23 cellular contexts compared by ENCODE assay signal in the genomic region with DNA sequence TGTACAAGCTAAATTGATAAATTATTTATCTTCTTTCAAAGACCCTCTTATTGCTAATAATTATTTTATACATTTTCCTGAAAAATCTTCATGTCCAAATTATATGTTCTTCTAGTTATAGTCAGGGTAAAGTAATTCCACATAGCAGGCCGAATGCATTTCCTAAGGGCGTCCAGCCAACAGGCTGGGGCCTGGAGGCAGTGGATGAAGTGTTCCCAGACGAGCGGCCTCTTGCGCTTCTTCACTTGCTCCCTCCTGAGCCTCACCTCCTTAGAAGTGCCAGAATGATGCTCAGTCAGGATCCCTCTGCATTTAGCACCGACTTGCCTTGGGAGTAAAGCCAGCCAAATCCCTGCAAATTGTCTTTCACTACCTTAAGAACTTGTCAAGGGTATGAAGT. TPM values are rescaled to one million over a fixed set of nuclear protein-coding genes. Genes with fewer than 3 reads are reported as not detected.
DNase-seq lines count a peak whose midpoint lies in the region; ATAC-seq and TF ChIP-seq lines count a peak whose summit lies in the region.
"Had no signal": no experiment of that assay in that cellular context is flagged by ENCODE, and none has a peak within 500 bp of the region (broad histone marks: within the 10 kb centered on the region; RNA-seq: fewer than 3 reads in every experiment).

No MANE protein-coding gene starts in this region.

- TF ChIP-seq CTCF in fibroblast of lung (conservative IDR thresholded peaks at IDR 0.05 in 1 of 2, IDR thresholded peaks at IDR 0.05 in 1 of 2; ENCODE audit: low read depth in 1 of 2, low read length in 2 of 2) (no peak), mesothelial cell of epicardium (IDR thresholded peaks at IDR 0.05; ENCODE audit: unreplicated experiment) (no peak), thoracic aorta (IDR thresholded peaks at IDR 0.05) (no peak)

- H3K4me3 Mint-ChIP-seq in mesothelial cell of epicardium (peak overlapping the region; percentile 72), T-cell (no peak overlapping the region)
- H3K4me3 Mint-ChIP-seq: activated CD4-positive, alpha-beta memory T cell treated with anti-CD3 and anti-CD28 coated beads, Interleukin-2, amount 10 ng/mL, durations not matched to agents 7 days and 5 days; activated naive CD4-positive, alpha-beta T cell treated with anti-CD3 and anti-CD28 coated beads for 36 hours; natural killer cell treated with Interleukin-12 subunit alpha and Interleukin-12 subunit beta and Interleukin-15 and Interleukin-18, amount 100 ng/mL, for 72 hours; stimulated activated memory B cell treated with anti-CD40 and anti-IgM and Interleukin-4, amounts not matched to agents 10 μg/mL and 1 μg/mL and 100 μg/mL, for 72 hours had no signal

- no peak overlapping the region for H2AFZ ChIP-seq in GM23248
- no peak overlapping the region for H2AFZ ChIP-seq in fibroblast of lung (ENCODE audit: low read length)

- H3F3A ChIP-seq in GM23248 (ENCODE audit: insufficient read depth): peaks cover 18% of the 10 kb centered on the region; the same call in 1 of the 2 replicates

- in situ Hi-C loops in GM23248 (cut with MboI): no loop called here

- ATAC-seq in thoracic aorta (ENCODE audit: insufficient number of reproducible peaks, low FRiP score, low read depth) (no peak), T-cell (replicated peaks in 1 of 4) (no peak), GM18873 (IDR thresholded peaks at IDR 0.05; ENCODE audit: low FRiP score, unreplicated experiment) (no peak)
- ATAC-seq: GM12878; natural killer cell treated with Interleukin-12 subunit alpha and Interleukin-12 subunit beta and Interleukin-15 and Interleukin-18, amount 100 ng/mL, for 72 hours; stimulated activated memory B cell treated with anti-CD40 and anti-IgM and Interleukin-4, amounts not matched to agents 10 μg/mL and 1 μg/mL and 100 μg/mL, for 72 hours had no signal

- H3K9ac ChIP-seq in GM23248 (no peak overlapping the region), fibroblast of lung (ENCODE audit: insufficient read depth, low read length) (no peak overlapping the region)

- H3K4me1 ChIP-seq in GM23248 (ENCODE audit: insufficient read depth): peaks cover 36% of the 10 kb centered on the region
- H3K4me1 ChIP-seq in fibroblast of lung (ENCODE audit: control insufficient read depth, extremely low read depth, insufficient read depth, low read length): peaks cover 12% of the 10 kb centered on the region
- H3K4me1 ChIP-seq in thoracic aorta (ENCODE audit: control insufficient read depth in 1 of 2, low read depth in 2 of 2): peaks cover 0 to 30% of the 10 kb centered on the region in 2 donors

- 32 to 33% methylated on average over 6 of the region's 6 CpGs for WGBS in GM23248 (ENCODE audit: low coverage in 1 of 2, low lambda C conversion rate in 2 of 2, missing lambda C conversion rate in 2 of 2), 2 experiments

- H3K27me3 Mint-ChIP-seq in mesothelial cell of epicardium (ENCODE audit: low read depth) (no peaks in the 10 kb centered on the region), T-cell (peaks cover 0 to 2% of the 10 kb centered on the region in 2 donors)
- H3K27me3 Mint-ChIP-seq: natural killer cell treated with Interleukin-12 subunit alpha and Interleukin-12 subunit beta and Interleukin-15 and Interleukin-18, amount 100 ng/mL, for 72 hours; stimulated activated memory B cell treated with anti-CD40 and anti-IgM and Interleukin-4, amounts not matched to agents 10 μg/mL and 1 μg/mL and 100 μg/mL, for 72 hours had no signal

- H3K27ac Mint-ChIP-seq in mesothelial cell of epicardium (no peak overlapping the region), T-cell (no peak overlapping the region)
- H3K27ac Mint-ChIP-seq: activated CD4-positive, alpha-beta memory T cell treated with anti-CD3 and anti-CD28 coated beads, Interleukin-2, amount 10 ng/mL, durations not matched to agents 7 days and 5 days; activated naive CD4-positive, alpha-beta T cell treated with anti-CD3 and anti-CD28 coated beads for 36 hours; natural killer cell treated with Interleukin-12 subunit alpha and Interleukin-12 subunit beta and Interleukin-15 and Interleukin-18, amount 100 ng/mL, for 72 hours; stimulated activated memory B cell treated with anti-CD40 and anti-IgM and Interleukin-4, amounts not matched to agents 10 μg/mL and 1 μg/mL and 100 μg/mL, for 72 hours had no signal

- no peaks in the 10 kb centered on the region for H4K20me1 ChIP-seq in GM23248 (ENCODE audit: insufficient read depth)
- H4K20me1 ChIP-seq in fibroblast of lung (ENCODE audit: control insufficient read depth, extremely low read depth, insufficient read depth, low read length): no peaks in the 10 kb centered on the region

- H3K27ac ChIP-seq in GM23248: 0 out of 2 replicates have a peak overlapping the region, but pooled peaks have one; percentile 0
- no peak overlapping the region for H3K27ac ChIP-seq in fibroblast of lung (ENCODE audit: insufficient read depth, low read length)
- H3K27ac ChIP-seq in thoracic aorta: no peak overlapping the region
- H3K27ac ChIP-seq: ascending aorta had no signal

- no peaks in the 10 kb centered on the region for H3K9me3 Mint-ChIP-seq in mesothelial cell of epicardium
- no peaks in the 10 kb centered on the region for H3K9me3 Mint-ChIP-seq in T-cell
- H3K9me3 Mint-ChIP-seq: activated CD4-positive, alpha-beta memory T cell treated with anti-CD3 and anti-CD28 coated beads, Interleukin-2, amount 10 ng/mL, durations not matched to agents 7 days and 5 days; activated naive CD4-positive, alpha-beta T cell treated with anti-CD3 and anti-CD28 coated beads for 36 hours; natural killer cell treated with Interleukin-12 subunit alpha and Interleukin-12 subunit beta and Interleukin-15 and Interleukin-18, amount 100 ng/mL, for 72 hours; stimulated activated memory B cell treated with anti-CD40 and anti-IgM and Interleukin-4, amounts not matched to agents 10 μg/mL and 1 μg/mL and 100 μg/mL, for 72 hours had no signal

- H3K4me1 Mint-ChIP-seq in mesothelial cell of epicardium: peaks cover 39% of the 10 kb centered on the region
- H3K4me1 Mint-ChIP-seq in T-cell: no peaks in the 10 kb centered on the region
- H3K4me1 Mint-ChIP-seq: activated CD4-positive, alpha-beta memory T cell treated with anti-CD3 and anti-CD28 coated beads, Interleukin-2, amount 10 ng/mL, durations not matched to agents 7 days and 5 days; stimulated activated memory B cell treated with anti-CD40 and anti-IgM and Interleukin-4, amounts not matched to agents 10 μg/mL and 1 μg/mL and 100 μg/mL, for 72 hours had no signal

- no peaks in the 10 kb centered on the region for H3K9me3 ChIP-seq in GM23248 (ENCODE audit: low read depth)
- no peaks in the 10 kb centered on the region for H3K9me3 ChIP-seq in fibroblast of lung (ENCODE audit: control insufficient read depth, insufficient read depth, low read depth, low read length)
- no peaks in the 10 kb centered on the region for H3K9me3 ChIP-seq in thoracic aorta
- H3K9me3 ChIP-seq: ascending aorta had no signal

- H3K36me3 ChIP-seq in GM23248 (ENCODE audit: low read depth) (no peaks in the 10 kb centered on the region), fibroblast of lung (ENCODE audit: control insufficient read depth, insufficient read depth, low read length) (no peaks in the 10 kb centered on the region), thoracic aorta (no peaks in the 10 kb centered on the region)
- H3K36me3 ChIP-seq: ascending aorta had no signal

- no peaks in the 10 kb centered on the region for H3K79me2 ChIP-seq in GM23248 (ENCODE audit: insufficient read depth)
- peaks cover 11% of the 10 kb centered on the region for H3K79me2 ChIP-seq in fibroblast of lung (ENCODE audit: control insufficient read depth, insufficient read depth, low read length)

- CTCF ChIA-PET in T-cell (lab: Charles Lee): interaction anchor here (0.6 to 1.2 kb wide), 2 partner anchors 15 to 28 kb away, joined by 3 to 4 read pairs; no protein-coding TSS in a partner anchor

- POLR2A ChIA-PET in T-cell (lab: Charles Lee): no interaction called here

- H3K27me3 ChIP-seq in GM23248 (replicated peaks; ENCODE audit: insufficient read depth) (no peaks in the 10 kb centered on the region), fibroblast of lung (ENCODE audit: control insufficient read depth, insufficient read depth, low read length) (no peaks in the 10 kb centered on the region), thoracic aorta (replicated peaks; ENCODE audit: insufficient read depth) (no peaks in the 10 kb centered on the region)
- H3K27me3 ChIP-seq: ascending aorta had no signal

- peak; percentile 55 for DNase-seq in GM23248
- peak in 1 of 2 donors; percentile 44 for DNase-seq in fibroblast of lung (ENCODE audit: low read depth in 2 of 2)
- DNase-seq in mesothelial cell of epicardium (ENCODE audit: low spot score in 2 of 2, unreplicated experiment in 2 of 2): peak in 1 of 2 experiments; percentile 39
- no peak for DNase-seq in thoracic aorta (ENCODE audit: low spot score)
- no peak for DNase-seq in T-cell
- no peak for DNase-seq in NCI-H2227 treated with DMSO at 0.1 percent for 48 hours (lab: John Stamatoyannopoulos, UW)
- DNase-seq in cerebellar cortex (ENCODE audit: low spot score): no peak
- DNase-seq: activated CD4-positive, alpha-beta memory T cell treated with anti-CD3 and anti-CD28 coated beads, Interleukin-2, amount 10 ng/mL, durations not matched to agents 7 days and 5 days; activated naive CD4-positive, alpha-beta T cell treated with anti-CD3 and anti-CD28 coated beads for 36 hours; activated T-cell treated with anti-CD3 and anti-CD28 coated beads, Interleukin-2, amount 50 U/mL, for 1 hour; cortex of kidney; GDM1; KG1; NCI-H1092; NCI-H2081 treated with DMSO at 0.1 percent for 48 hours; NCI-H526 had no signal

- H3K9me2 ChIP-seq in GM23248 (ENCODE audit: insufficient read depth): no peaks in the 10 kb centered on the region

- H3K4me2 ChIP-seq in GM23248 (ENCODE audit: unreplicated experiment) (no peak overlapping the region), fibroblast of lung (ENCODE audit: extremely low read depth, insufficient read depth, low read length) (peak overlapping the region; percentile 84)

- H3K36me3 Mint-ChIP-seq in mesothelial cell of epicardium (peaks cover 14% of the 10 kb centered on the region), T-cell (no peaks in the 10 kb centered on the region)
- H3K36me3 Mint-ChIP-seq: natural killer cell treated with Interleukin-12 subunit alpha and Interleukin-12 subunit beta and Interleukin-15 and Interleukin-18, amount 100 ng/mL, for 72 hours had no signal

- H3K4me3 ChIP-seq in GM23248 (no peak overlapping the region), fibroblast of lung (replicated peaks in 1 of 4; ENCODE audit: control extremely low read depth in 1 of 4, insufficient read depth in 1 of 4, low read depth in 3 of 4, low read length in 4 of 4) (peak overlapping the region; percentile 52 to 66 (median 65)), thoracic aorta (peak overlapping the region; percentile 64)
- H3K4me3 ChIP-seq: GM12878 had no signal

RNA-seq across cellular contexts. Expression of a gene that starts 1.4 kb away (rescaled TPM):
- 0.32 TPM in 1 of 2 replicates, not detected in the other for total RNA-seq in GM23248 (2014; rRNA removed; shearing (Covaris generic))
- polyA plus RNA-seq in GM23248 (2016; fragmentation: Nextera tagmentation; extraction: Ambion mirVana) (0.46 and 0.53 TPM in 2 replicates), fibroblast of lung (24.4 and 183 TPM in 2 replicates)
- total RNA-seq in fibroblast of lung (20.0 and 22.8 TPM in 2 replicates), mesothelial cell of epicardium (45.3 to 47.7 TPM (median 45.6 TPM) in 3 replicates), thoracic aorta (1 to 10 TPM; 7.4 to 8.7 TPM), T-cell (under 1 TPM in 1 of 5 donors, not detected in 4; 0.16 TPM)
- polyA plus RNA-seq in fibroblast of lung (2012): 14.1 and 108 TPM in 2 replicates
- 74.4 and 223 TPM in 2 replicates for polyA minus RNA-seq in fibroblast of lung (ENCODE audit: low replicate concordance)
- total RNA-seq: activated CD4-positive, alpha-beta memory T cell treated with anti-CD3 and anti-CD28 coated beads, Interleukin-2, amount 10 ng/mL, durations not matched to agents 7 days and 5 days; activated naive CD4-positive, alpha-beta T cell treated with anti-CD3 and anti-CD28 coated beads for 36 hours; GM12878; natural killer cell treated with Interleukin-12 subunit alpha and Interleukin-12 subunit beta and Interleukin-15 and Interleukin-18, amount 100 ng/mL, for 72 hours; pulmonary artery endothelial cell; T-helper 1 cell treated with Interleukin-12 subunit alpha and Interleukin-12 subunit beta and Interleukin-4 antibody, amounts not matched to agents 30 ng/mL and 1 ng/mL, for 36 hours had no signal

RNA-seq across cellular contexts. Expression of a gene that starts 27.1 kb away (rescaled TPM):
- 4.1 and 16.8 TPM in 2 replicates for total RNA-seq in GM23248 (2014; rRNA removed; shearing (Covaris generic))
- polyA plus RNA-seq in GM23248 (2016; fragmentation: Nextera tagmentation; extraction: Ambion mirVana) (5.9 TPM in 2 replicates), fibroblast of lung (8.6 and 11.4 TPM in 2 replicates)
- total RNA-seq in fibroblast of lung (31.3 and 38.8 TPM in 2 replicates), mesothelial cell of epicardium (65.8 to 73.8 TPM (median 69.1 TPM) in 3 replicates), thoracic aorta (10 to 100 TPM; 43.5 to 48.9 TPM), T-cell (10 to 100 TPM; 12.5 to 46.6 (median 35.2) TPM)
- 7.6 and 8.7 TPM in 2 replicates for polyA plus RNA-seq in fibroblast of lung (2012)
- 16.2 and 29.3 TPM in 2 replicates for polyA minus RNA-seq in fibroblast of lung (ENCODE audit: low replicate concordance)
